Comparison of ENCODE assay signal across 16 cellular contexts in genomic region chr1:84073266-84073665, GRCh38.
DNase-seq lines count a peak whose midpoint lies in the region; ATAC-seq, FAIRE-seq and TF ChIP-seq lines count a peak whose summit lies in the region.
"Had no signal": no experiment of that assay in that cellular context is flagged by ENCODE, and none has a peak within 500 bp of the region (broad histone marks: within the 10 kb centered on the region; RNA-seq: fewer than 3 reads in every experiment).

No MANE protein-coding gene starts in this region.

- H2BK15ac ChIP-seq in IMR-90 (ENCODE audit: low read depth, low read length): no peak overlapping the region

- H3K18ac ChIP-seq in IMR-90 (ENCODE audit: low read depth, low read length): no peak overlapping the region

- no peak overlapping the region for H3K56ac ChIP-seq in IMR-90 (ENCODE audit: extremely low read depth, insufficient read depth, low read length)

- DNase-seq in EL (peak; percentile 77), IMR-90 (peak; percentile 51), K562 (ENCODE audit: extremely low read depth in 1 of 4, low spot score in 3 of 4) (no peak), fibroblast of villous mesenchyme (ENCODE audit: low read depth) (peak; percentile 27), HAP-1 (ENCODE audit: low spot score in 2 of 2) (no peak)
- DNase-seq in stimulated activated naive CD4-positive, alpha-beta T cell treated with Interleukin-2 at 50 U/mL for 16 hours (lab: John Stamatoyannopoulos, UW): no peak
- no peak for DNase-seq in activated CD4-positive, alpha-beta T cell treated with anti-CD3 and anti-CD28 coated beads, Interleukin-2, amount 50 U/mL, for 48 hours
- DNase-seq in activated CD4-positive, CD25-positive, alpha-beta regulatory T cell (lab: John Stamatoyannopoulos, UW): no peak
- DNase-seq: Calu3; CD4-positive, alpha-beta T cell; DND-41; H7; NCI-H1436 treated with DMSO at 0.1 percent for 48 hours; NCI-H2081; NCI-H2227 treated with DMSO at 0.1 percent for 48 hours; PC-3 had no signal

- no peak overlapping the region for H2AFZ ChIP-seq in IMR-90 (replicated peaks; ENCODE audit: low read length, poor library complexity)
- H2AFZ ChIP-seq in K562 (ENCODE audit: low read depth, low read length): no peak overlapping the region

- FAIRE-seq in K562 (lab: Jason Lieb, UNC): peak; percentile 19

- peaks cover 6 to 14% of the 10 kb centered on the region in 2 experiments; a peak in 3 of 4 replicates for H3K79me1 ChIP-seq in IMR-90 (ENCODE audit: low read depth in 1 of 2, low read length in 2 of 2)

- no CpG with 5 or more reads among the region's 3 CpGs for WGBS in IMR-90 (ENCODE audit: extremely low coverage in 2 of 2, insufficient read length in 1 of 2), 2 experiments
- WGBS in K562 (ENCODE audit: insufficient coverage, low coverage, missing lambda C conversion rate): 75% methylated on average over 3 of the region's 3 CpGs

- H3K9me3 ChIP-seq in IMR-90 (ENCODE audit: control insufficient read depth, insufficient read depth, low read length) (peaks cover 1% of the 10 kb centered on the region; the same call in 1 of the 2 replicates), K562 (replicated peaks; ENCODE audit: control insufficient read depth, insufficient read depth, low read depth, low read length) (no peaks in the 10 kb centered on the region), HAP-1 (peaks cover 11% of the 10 kb centered on the region)

- H3K9me1 ChIP-seq in IMR-90 (ENCODE audit: insufficient read depth, low read length) (0 out of 2 replicates have a peak, but pooled peaks cover 5% of the 10 kb centered on the region), K562 (ENCODE audit: control insufficient read depth, insufficient read depth, low read length) (no peaks in the 10 kb centered on the region)

- no peak overlapping the region for H3K14ac ChIP-seq in IMR-90 (replicated peaks; ENCODE audit: low read depth, low read length)

- peaks cover 18% of the 10 kb centered on the region for H3K79me2 ChIP-seq in K562 (ENCODE audit: control insufficient read depth, insufficient read depth, low read length)

- no peak overlapping the region for H4K91ac ChIP-seq in IMR-90 (ENCODE audit: insufficient read depth, low read depth, low read length)

- H2BK5ac ChIP-seq in IMR-90 (ENCODE audit: low read depth, low read length, poor library complexity, severe bottlenecking): no peak overlapping the region

- H3K27me3 ChIP-seq in IMR-90 (ENCODE audit: control insufficient read depth, insufficient read depth, low read length) (no peaks in the 10 kb centered on the region), K562 (ENCODE audit: control insufficient read depth in 2 of 2, insufficient read depth in 2 of 2, low read length in 2 of 2) (no peaks in the 10 kb centered on the region), HAP-1 (ENCODE audit: low read depth) (no peaks in the 10 kb centered on the region)

- ATAC-seq in IMR-90 (ENCODE audit: low read depth) (no peak), K562 (no peak)
- ATAC-seq: PC-3 had no signal

- no TSS peak for BruUV-seq in IMR-90 (replicated peaks; lab: Mats Ljungman, UMichigan)
- BruUV-seq in K562 (replicated peaks; lab: Mats Ljungman, UMichigan): no TSS peak

- H4K20me1 ChIP-seq in IMR-90 (ENCODE audit: insufficient read depth, low read length): no peaks in the 10 kb centered on the region; the same call in 1 of the 2 replicates
- H4K20me1 ChIP-seq in K562 (replicated peaks; ENCODE audit: control insufficient read depth, insufficient read depth, low read length): no peaks in the 10 kb centered on the region

- H3K36me3 ChIP-seq in IMR-90 (ENCODE audit: control insufficient read depth, insufficient read depth, low read length): no peaks in the 10 kb centered on the region
- H3K36me3 ChIP-seq in K562 (ENCODE audit: control insufficient read depth, insufficient read depth, low read length): no peaks in the 10 kb centered on the region
- H3K36me3 ChIP-seq in HAP-1 (replicated peaks): 0 out of 2 replicates have a peak, but pooled peaks cover 3% of the 10 kb centered on the region

- TF ChIP-seq EP300 in K562 (IDR thresholded peaks at IDR 0.05; ENCODE audit: low read length): no peak

- no peak for TF ChIP-seq RAD21 in IMR-90 (IDR thresholded peaks at IDR 0.05; ENCODE audit: low read length)
- TF ChIP-seq RAD21 in K562 (CRISPR knock-in tag; conservative IDR thresholded peaks at IDR 0.05 in 1 of 2, IDR thresholded peaks at IDR 0.05 in 1 of 2): no peak

- H2BK20ac ChIP-seq in IMR-90 (ENCODE audit: low read depth, low read length): no peak overlapping the region

- no peaks in the 10 kb centered on the region; the same call in 1 of the 2 replicates for H3K4me1 ChIP-seq in IMR-90 (ENCODE audit: control insufficient read depth, insufficient read depth, low read length)
- peaks cover 3 to 9% of the 10 kb centered on the region in 2 experiments; a peak in 2 of 5 replicates for H3K4me1 ChIP-seq in K562 (replicated peaks in 1 of 2; ENCODE audit: control insufficient read depth in 2 of 2, insufficient read depth in 2 of 2, low read length in 2 of 2)
- no peaks in the 10 kb centered on the region; the same call in 1 of the 2 replicates for H3K4me1 ChIP-seq in HAP-1

- in situ Hi-C loops in IMR-90 (cut with MboI; ENCODE audit: low sequenced_read_pairs): no loop called here
- in situ Hi-C loops in K562 (cut with MboI): no loop called here
- in situ Hi-C loops in HAP-1 (cut with MboI; ENCODE audit: low sequenced_read_pairs): no loop called here

- POLR2A ChIA-PET in IMR-90 (lab: Charles Lee; ENCODE audit: unreplicated experiment): no interaction called here
- POLR2A ChIA-PET in K562 (lab: Yijun Ruan, JAX): no interaction called here

- dilution Hi-C loops in IMR-90 (cut with HindIII; ENCODE audit: low sequenced_read_pairs, unreplicated experiment): no loop called here

- no peak overlapping the region for H3K9ac ChIP-seq in IMR-90 (ENCODE audit: low read depth, low read length)
- no peak overlapping the region for H3K9ac ChIP-seq in K562 (ENCODE audit: insufficient read depth in 1 of 2, low read depth in 2 of 2, low read length in 2 of 2)

- H3K4me3 ChIP-seq in IMR-90 (ENCODE audit: insufficient read depth, low read depth, low read length): no peak overlapping the region
- H3K4me3 ChIP-seq in K562: no peak overlapping the region
- H3K4me3 ChIP-seq in fibroblast of villous mesenchyme (ENCODE audit: low read depth, low read length): no peak overlapping the region
- no peak overlapping the region for H3K4me3 ChIP-seq in HAP-1

- no peak overlapping the region for H3K4me2 ChIP-seq in IMR-90 (ENCODE audit: low read depth, low read length)
- no peak overlapping the region for H3K4me2 ChIP-seq in K562 (ENCODE audit: insufficient read depth, low read length)

- H3K23ac ChIP-seq in IMR-90 (ENCODE audit: low read depth, low read length): no peak overlapping the region

- CTCF ChIA-PET in IMR-90 (lab: Yijun Ruan, JAX) (no interaction called here), K562 (lab: Yijun Ruan, JAX; ENCODE audit: low intra/inter-chr PET ratio) (no interaction called here)

- no peak overlapping the region for H2AK5ac ChIP-seq in IMR-90 (ENCODE audit: low read depth, low read length)

- H3K4ac ChIP-seq in IMR-90 (ENCODE audit: low read depth, low read length): no peak overlapping the region

- TF ChIP-seq CTCF in IMR-90 (conservative IDR thresholded peaks at IDR 0.05; ENCODE audit: low read depth, low read length): no peak
- TF ChIP-seq CTCF in K562 (IDR thresholded peaks at IDR 0.05 in 2 of 3, conservative IDR thresholded peaks at IDR 0.05 in 1 of 3; ENCODE audit: insufficient read depth in 2 of 3, low read depth in 1 of 3, low read length in 3 of 3): no peak
- no peak for TF ChIP-seq CTCF in fibroblast of villous mesenchyme (IDR thresholded peaks at IDR 0.05; ENCODE audit: insufficient read depth, low read depth, low read length)

- intact Hi-C loops in IMR-90 (cut with micrococcal nuclease): no loop called here
- intact Hi-C loops in K562 (cut with micrococcal nuclease): no loop called here

- H2AK9ac ChIP-seq in IMR-90 (replicated peaks; ENCODE audit: low read depth, low read length, poor library complexity): no peak overlapping the region

- H2BK120ac ChIP-seq in IMR-90 (ENCODE audit: low read depth, low read length): no peak overlapping the region

- no peak overlapping the region for H4K8ac ChIP-seq in IMR-90 (ENCODE audit: low read depth in 2 of 2, low read length in 2 of 2)

- TF ChIP-seq POLR2A in IMR-90 (IDR thresholded peaks at IDR 0.05; ENCODE audit: low read depth, low read length) (no peak), K562 (conservative IDR thresholded peaks at IDR 0.05) (no peak)

- H4K5ac ChIP-seq in IMR-90 (ENCODE audit: low read depth, low read length): no peak overlapping the region

- H3K27ac ChIP-seq in IMR-90 (ENCODE audit: insufficient read depth, low read length) (no peak overlapping the region), K562 (ENCODE audit: extremely low read depth, low read depth, low read length) (no peak overlapping the region)

TF ChIP-seq in IMR-90, 13 proteins besides CTCF, POLR2A, EP300 and RAD21 (continues in another document):
- TF ChIP-seq MAFK (IDR thresholded peaks at IDR 0.05; ENCODE audit: low read depth, low read length): no peak
- no peak for TF ChIP-seq ELK1 (IDR thresholded peaks at IDR 0.05; ENCODE audit: borderline replicate concordance, low read depth, low read length)
- TF ChIP-seq CHD1 (IDR thresholded peaks at IDR 0.05; ENCODE audit: low read depth, low read length): no peak

TF ChIP-seq in K562, 482 proteins besides CTCF, POLR2A, EP300 and RAD21:
- TF ChIP-seq ATF1 (CRISPR knock-in tag; IDR thresholded peaks at IDR 0.05) (no peak), ATF1 (tag; IDR thresholded peaks at IDR 0.05) (no peak)

Comparison
In these comparisons a context has a peak if more than half of its experiments do, and no peak if none do; other contexts are left out.
1. DNase-seq: peak in EL (single experiment), IMR-90 (single experiment) and fibroblast of villous mesenchyme (single experiment); none in K562 (0 of 4), stimulated activated naive CD4-positive, alpha-beta T cell treated with Interleukin-2 at 50 U/mL for 16 hours (single experiment), activated CD4-positive, alpha-beta T cell treated with anti-CD3 and anti-CD28 coated beads, Interleukin-2, amount 50 U/mL, for 48 hours (0 of 2), activated CD4-positive, CD25-positive, alpha-beta regulatory T cell (0 of 4) and HAP-1 (0 of 2).